In the genomic region with DNA sequence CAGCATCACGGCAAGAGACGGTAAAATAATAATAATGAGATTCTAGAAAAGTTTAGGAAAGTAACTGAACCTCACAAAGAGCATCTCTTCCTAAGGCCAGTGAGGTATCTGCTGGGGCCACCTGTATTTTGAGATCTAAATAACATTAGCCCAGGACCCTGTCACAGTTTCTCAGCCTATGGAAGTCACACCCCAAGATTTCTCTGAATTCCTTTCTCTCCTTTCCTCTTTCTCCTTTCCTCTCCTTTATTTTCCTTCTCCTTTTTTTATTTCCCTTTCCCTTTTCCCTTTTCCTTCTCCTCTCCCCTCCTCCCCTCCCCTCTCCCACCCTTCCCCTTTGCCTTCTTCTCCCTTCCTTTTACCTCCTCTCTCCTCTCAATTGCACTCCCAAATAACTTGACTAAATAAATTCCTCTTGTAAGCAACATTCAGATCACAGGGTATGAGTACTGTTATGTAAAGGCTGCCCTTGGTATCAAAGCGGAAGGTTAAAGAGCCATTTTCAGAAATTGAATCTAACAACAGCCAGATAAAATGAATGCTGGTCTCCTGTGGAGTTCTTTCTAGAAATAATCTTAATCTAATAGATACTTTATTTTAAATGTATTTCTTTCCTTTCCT, we compare ENCODE assay signal across 36 cellular contexts.
"Had no signal": no experiment of that assay in that cellular context is flagged by ENCODE, and none has a peak within 500 bp of the region (broad histone marks: within the 10 kb centered on the region; RNA-seq: fewer than 3 reads in every experiment).

No MANE protein-coding gene starts in this region.

- H3K27me3 ChIP-seq: MG63 had no signal

- H3K4me3 ChIP-seq: MG63 had no signal

- H3K36me3 ChIP-seq: MG63 had no signal

- DNase-seq: Karpas-422, Kasumi-1, MG63, MM.1S, MV-4-11, NCI-H1048, NCI-H1092, NCI-H1092 treated with DMSO at 0.1 percent for 48 hours, NCI-H1105, NCI-H1105 treated with DMSO at 0.1 percent for 48 hours, NCI-H1417, NCI-H1417 treated with DMSO at 0.1 percent for 48 hours, NCI-H1436, NCI-H1436 treated with DMSO at 0.1 percent for 48 hours, NCI-H146, NCI-H1694, NCI-H1694 treated with DMSO at 0.1 percent for 48 hours, NCI-H187, NCI-H187 treated with DMSO at 0.1 percent for 48 hours, NCI-H1930, NCI-H2029, NCI-H2029 treated with DMSO at 0.1 percent for 48 hours, NCI-H2081, NCI-H2081 treated with DMSO at 0.1 percent for 48 hours, NCI-H2107, NCI-H2171, NCI-H2171 treated with DMSO at 0.1 percent for 48 hours, NCI-H2227 treated with DMSO at 0.1 percent for 48 hours, NCI-H226, NCI-H345, NCI-H446, NCI-H446 treated with DMSO at 0.1 percent for 48 hours, NCI-H510A, NCI-H510A treated with DMSO at 0.1 percent for 48 hours, NCI-H524, NCI-H524 treated with DMSO at 0.1 percent for 48 hours had no signal
